Comparison of ENCODE assay signal across 9 cellular contexts in genomic region chr14:64502476-64503183, GRCh38. TPM values are rescaled to one million over a fixed set of nuclear protein-coding genes. Genes with fewer than 3 reads are reported as not detected.
A peak's percentile ranks its signal among the peaks of the same experiment; 100 is the strongest.
DNase-seq lines count a peak whose midpoint lies in the region; ATAC-seq and TF ChIP-seq lines count a peak whose summit lies in the region.
"Had no signal": no experiment of that assay in that cellular context is flagged by ENCODE, and none has a peak within 500 bp of the region (broad histone marks: within the 10 kb centered on the region; RNA-seq: fewer than 3 reads in every experiment).

No MANE protein-coding gene starts in this region.

- no peaks in the 10 kb centered on the region for H3K9me3 Mint-ChIP-seq in activated T-helper 17 cell treated with anti-CD3 and anti-CD28 coated beads, Interleukin-2, amount 50 U/mL, for 72 hours

- peak overlapping the region; percentile 91 for H3K4me3 Mint-ChIP-seq in activated T-helper 17 cell treated with anti-CD3 and anti-CD28 coated beads, Interleukin-2, amount 50 U/mL, for 72 hours

- TF ChIP-seq CTCF in foreskin fibroblast (IDR thresholded peaks at IDR 0.05; ENCODE audit: low read depth, low read length): no peak

- H3K27me3 Mint-ChIP-seq in activated T-helper 17 cell treated with anti-CD3 and anti-CD28 coated beads, Interleukin-2, amount 50 U/mL, for 72 hours: no peaks in the 10 kb centered on the region

- H3K27me3 ChIP-seq in rectal smooth muscle tissue (ENCODE audit: control insufficient read depth, insufficient read depth, low read length): no peaks in the 10 kb centered on the region

- no peaks in the 10 kb centered on the region for H3K36me3 ChIP-seq in rectal smooth muscle tissue (ENCODE audit: control insufficient read depth, insufficient read depth, low read length)

- peak overlapping the region; percentile 97 for H3K27ac Mint-ChIP-seq in activated T-helper 17 cell treated with anti-CD3 and anti-CD28 coated beads, Interleukin-2, amount 50 U/mL, for 72 hours

- DNase-seq in ELF-1 (ENCODE audit: low read depth, low spot score) (peak; percentile 37), NAMALWA (ENCODE audit: low spot score) (peak; percentile 36), foreskin fibroblast (no peak), H4 (ENCODE audit: low spot score) (no peak), cerebellar nuclear complex (lab: John Stamatoyannopoulos, UW) (no peak)

- H3K27ac ChIP-seq in rectal smooth muscle tissue (ENCODE audit: low read depth, low read length): peak overlapping the region; percentile 99

- H3K4me1 ChIP-seq in rectal smooth muscle tissue (ENCODE audit: control insufficient read depth, insufficient read depth, low read length): peaks cover 20% of the 10 kb centered on the region

- H3K4me3 ChIP-seq in foreskin fibroblast (ENCODE audit: low read depth in 1 of 2, low read length in 2 of 2) (peak overlapping the region; percentile 52 to 90), rectal smooth muscle tissue (ENCODE audit: low read length) (peak overlapping the region; percentile 97)

- H3K4me1 Mint-ChIP-seq in activated T-helper 17 cell treated with anti-CD3 and anti-CD28 coated beads, Interleukin-2, amount 50 U/mL, for 72 hours: peaks cover 16% of the 10 kb centered on the region

- H3K36me3 Mint-ChIP-seq in activated T-helper 17 cell treated with anti-CD3 and anti-CD28 coated beads, Interleukin-2, amount 50 U/mL, for 72 hours (ENCODE audit: low read depth): peaks cover 95% of the 10 kb centered on the region

- peak overlapping the region; percentile 100 for H3K9ac ChIP-seq in rectal smooth muscle tissue (ENCODE audit: low read length)

- no peak for ATAC-seq in activated T-helper 17 cell treated with anti-CD3 and anti-CD28 coated beads, Interleukin-2, amount 50 U/mL, for 72 hours (replicated peaks)
- no peak for ATAC-seq in HG03196 (IDR thresholded peaks at IDR 0.05; ENCODE audit: unreplicated experiment)

RNA-seq across cellular contexts. Expression of gene ZBTB25, which starts 1.0 kb away (rescaled TPM):
- total RNA-seq in activated T-helper 17 cell treated with anti-CD3 and anti-CD28 coated beads, Interleukin-2, amount 50 U/mL, for 72 hours: 10 to 100 TPM; 29.7 to 88.5 TPM
- 2.3 and 2.6 TPM in 2 replicates for total RNA-seq in H4 (2014; rRNA removed; shearing (Covaris generic))

RNA-seq across cellular contexts. Expression of gene ZBTB1, which starts 1.9 kb away (rescaled TPM):
- total RNA-seq in activated T-helper 17 cell treated with anti-CD3 and anti-CD28 coated beads, Interleukin-2, amount 50 U/mL, for 72 hours: 100 to 1,000 TPM in 1 of 2 donors, 10 to 100 TPM in 1; 75.6 to 154 TPM
- total RNA-seq in H4 (2014; rRNA removed; shearing (Covaris generic)): 32.6 and 34.7 TPM in 2 replicates

RNA-seq across cellular contexts. Expression of gene AKAP5, which starts 37.3 kb away (rescaled TPM):
- total RNA-seq in activated T-helper 17 cell treated with anti-CD3 and anti-CD28 coated beads, Interleukin-2, amount 50 U/mL, for 72 hours: 1 to 10 TPM in 1 of 2 donors, under 1 TPM in 1; 0.82 to 1.0 TPM
- 0.81 and 1.5 TPM in 2 replicates for total RNA-seq in H4 (2014; rRNA removed; shearing (Covaris generic))

RNA-seq across cellular contexts. Expression of gene HSPA2, which starts 37.9 kb away (rescaled TPM):
- 1 to 10 TPM; 6.5 to 7.4 TPM for total RNA-seq in activated T-helper 17 cell treated with anti-CD3 and anti-CD28 coated beads, Interleukin-2, amount 50 U/mL, for 72 hours
- 3.7 and 3.8 TPM in 2 replicates for total RNA-seq in H4 (2014; rRNA removed; shearing (Covaris generic))

RNA-seq across cellular contexts. Expression of gene PPP1R36, which starts 47.1 kb away (rescaled TPM):
- not detected for total RNA-seq in activated T-helper 17 cell treated with anti-CD3 and anti-CD28 coated beads, Interleukin-2, amount 50 U/mL, for 72 hours
- 0.64 TPM in 1 of 2 replicates, not detected in the other for total RNA-seq in H4 (2014; rRNA removed; shearing (Covaris generic))
- total RNA-seq: SK-MEL-5 had no signal

Comparison
In these comparisons a context has a peak if more than half of its experiments do, and no peak if none do; other contexts are left out.
1. DNase-seq: peak in ELF-1 (single experiment) and NAMALWA (single experiment); none in foreskin fibroblast (0 of 2), H4 (single experiment) and cerebellar nuclear complex (0 of 2).